1 cellular context compared by ENCODE assay signal in the genomic region with DNA sequence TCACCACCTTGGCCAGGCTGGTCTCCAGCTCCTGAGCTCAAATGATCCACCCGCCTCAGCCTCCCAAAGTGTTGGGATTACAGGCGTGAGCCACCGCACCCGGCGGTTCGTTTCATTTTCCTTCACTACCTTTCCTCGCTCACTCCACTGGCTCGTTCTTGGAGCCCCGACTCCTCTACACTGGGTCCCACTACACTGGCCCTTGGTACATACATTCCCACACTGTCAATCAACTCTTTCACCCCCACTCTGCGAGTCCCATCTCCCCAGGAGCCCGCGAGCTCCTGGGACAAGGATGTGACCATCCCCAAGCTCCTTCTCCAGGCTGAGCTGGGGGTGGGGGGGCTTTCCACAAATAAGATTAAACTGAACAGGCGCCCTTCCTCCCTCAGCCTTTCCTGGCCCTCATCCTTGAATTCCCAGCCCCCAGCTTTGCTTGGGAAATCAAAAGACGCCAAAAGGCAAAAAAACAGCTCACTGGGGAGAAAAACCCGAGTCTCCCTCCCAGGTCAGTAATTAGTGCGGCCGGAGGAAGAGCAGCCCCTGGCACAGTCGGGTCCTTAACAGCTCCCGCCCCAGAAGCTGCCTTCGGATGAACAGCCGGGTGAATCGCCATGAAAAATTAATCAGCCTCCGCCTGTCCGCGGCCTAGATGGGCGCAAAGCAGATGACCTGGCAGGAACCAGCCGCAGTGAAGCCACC.
TF ChIP-seq lines count a peak whose summit lies in the region.

No MANE protein-coding gene starts in this region.

TF ChIP-seq in IMR-90, 13 proteins besides CTCF, POLR2A, EP300 and RAD21:
- TF ChIP-seq CEBPB (IDR thresholded peaks at IDR 0.05; ENCODE audit: low read depth, low read length): no peak
- no peak for TF ChIP-seq RCOR1 (IDR thresholded peaks at IDR 0.05; ENCODE audit: insufficient replicate concordance, low read length)
- TF ChIP-seq, protein P1, sequence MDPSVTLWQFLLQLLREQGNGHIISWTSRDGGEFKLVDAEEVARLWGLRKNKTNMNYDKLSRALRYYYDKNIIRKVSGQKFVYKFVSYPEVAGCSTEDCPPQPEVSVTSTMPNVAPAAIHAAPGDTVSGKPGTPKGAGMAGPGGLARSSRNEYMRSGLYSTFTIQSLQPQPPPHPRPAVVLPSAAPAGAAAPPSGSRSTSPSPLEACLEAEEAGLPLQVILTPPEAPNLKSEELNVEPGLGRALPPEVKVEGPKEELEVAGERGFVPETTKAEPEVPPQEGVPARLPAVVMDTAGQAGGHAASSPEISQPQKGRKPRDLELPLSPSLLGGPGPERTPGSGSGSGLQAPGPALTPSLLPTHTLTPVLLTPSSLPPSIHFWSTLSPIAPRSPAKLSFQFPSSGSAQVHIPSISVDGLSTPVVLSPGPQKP (IDR thresholded peaks at IDR 0.05; ENCODE audit: borderline replicate concordance, low read depth, low read length): no peak
- no peak for TF ChIP-seq MXI1 (IDR thresholded peaks at IDR 0.05; ENCODE audit: borderline replicate concordance, low read depth, low read length)
